ENCODE assay signal across 24 cellular contexts in the genomic region with DNA sequence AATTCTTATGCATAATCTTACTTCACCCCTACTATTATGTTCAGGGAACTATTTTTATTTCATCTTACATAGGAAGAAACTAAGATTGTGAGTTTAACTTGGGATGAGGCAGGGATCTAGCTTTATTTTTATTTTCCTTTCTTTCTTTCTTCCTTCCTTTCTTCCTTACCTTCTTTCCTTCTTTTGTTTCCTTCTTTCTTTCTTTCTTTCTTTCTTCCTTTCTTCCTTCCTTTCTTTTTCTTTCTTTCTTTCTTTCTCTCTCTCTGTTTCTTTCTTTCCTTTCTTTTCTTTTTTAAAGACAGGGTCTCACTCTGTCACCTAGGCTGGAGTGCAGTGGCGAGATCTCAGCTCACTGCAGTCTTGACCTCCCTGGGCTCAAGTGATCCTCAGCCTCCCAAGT. TPM values are rescaled to one million over a fixed set of nuclear protein-coding genes. Genes with fewer than 3 reads are reported as not detected.
"Had no signal": no experiment of that assay in that cellular context is flagged by ENCODE, and none has a peak within 500 bp of the region (broad histone marks: within the 10 kb centered on the region; RNA-seq: fewer than 3 reads in every experiment).

No MANE protein-coding gene starts in this region.

- H3K9me3 ChIP-seq: Peyer's patch, SJSA1 had no signal

- H3K27ac Mint-ChIP-seq: IgD-negative memory B cell had no signal

- FAIRE-seq: HTR-8/SVneo had no signal

- ATAC-seq: PC-3 had no signal

- H3K36me3 ChIP-seq: MG63, Peyer's patch, SJSA1 had no signal

- H3K27me3 Mint-ChIP-seq: IgD-negative memory B cell had no signal

- H3K27ac ChIP-seq: HL-60, Peyer's patch, SJSA1, SK-N-MC had no signal

- DNase-seq: KBM-7; MG63; NCI-H1092; NCI-H1105 treated with DMSO at 0.1 percent for 48 hours; NCI-H1417 treated with DMSO at 0.1 percent for 48 hours; NCI-H146; NCI-H1694 treated with DMSO at 0.1 percent for 48 hours; NCI-H1930; NCI-H2081; NCI-H2107; NCI-H2227 treated with DMSO at 0.1 percent for 48 hours; NCI-H524; NCI-H526 treated with DMSO at 0.1 percent for 48 hours; NCI-H748 treated with DMSO at 0.1 percent for 48 hours; NK-92 treated with Interleukin-12 subunit alpha and Interleukin-12 subunit beta, amount 100 ng/mL, for 24 hours; PC-3; Peyer's patch; Right ventricle myocardium superior; SIG-M5 had no signal

- H3K4me3 ChIP-seq: MG63, Peyer's patch, SJSA1, SK-N-MC had no signal

- H3K27me3 ChIP-seq: MG63, Peyer's patch, SJSA1 had no signal

- H3K4me3 Mint-ChIP-seq: IgD-negative memory B cell had no signal

- H3K9me3 Mint-ChIP-seq: IgD-negative memory B cell had no signal

RNA-seq across cellular contexts. Expression of a gene that starts 28.9 kb away (rescaled TPM):
- total RNA-seq: Right ventricle myocardium superior had no signal
- polyA plus RNA-seq: IgD-negative memory B cell had no signal
